In the genomic region with DNA sequence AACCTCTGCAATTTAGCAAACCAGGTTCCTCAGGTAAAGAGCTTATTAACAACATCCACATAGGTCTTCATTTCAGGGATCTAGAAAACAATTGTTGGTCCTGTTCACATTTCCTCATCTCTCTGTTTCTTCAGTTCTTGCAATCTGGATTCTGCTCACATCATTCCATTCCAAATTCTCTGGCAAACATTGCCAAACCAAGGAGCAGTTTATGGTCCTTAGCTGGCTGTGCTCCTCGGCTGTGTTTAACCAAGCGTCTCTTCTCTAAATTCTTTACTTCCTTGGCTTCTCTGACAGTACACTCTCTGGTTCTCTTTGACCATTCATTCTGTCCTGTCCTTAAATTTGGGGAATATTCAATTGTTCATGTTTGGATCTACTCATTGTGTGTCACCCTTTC, we compare ENCODE assay signal across 17 cellular contexts.
DNase-seq lines count a peak whose midpoint lies in the region; ATAC-seq and TF ChIP-seq lines count a peak whose summit lies in the region.
"Had no signal": no experiment of that assay in that cellular context is flagged by ENCODE, and none has a peak within 500 bp of the region (broad histone marks: within the 10 kb centered on the region; RNA-seq: fewer than 3 reads in every experiment).

No MANE protein-coding gene starts in this region.

- H3K4me1 ChIP-seq in breast epithelium = no peaks in the 10 kb centered on the region
- H3K4me1 ChIP-seq: Peyer's patch had no signal

- H3K36me3 ChIP-seq in breast epithelium = no peaks in the 10 kb centered on the region
- H3K36me3 ChIP-seq: brain microvascular endothelial cell, Peyer's patch, stomach had no signal

- peak overlapping the region in 1 of 2 donors; percentile 17 for H3K27ac ChIP-seq in breast epithelium
- H3K27ac ChIP-seq: 22Rv1, brain microvascular endothelial cell, Peyer's patch, stomach had no signal

- no peaks in the 10 kb centered on the region for H3K9me3 Mint-ChIP-seq in MCF 10A (ENCODE audit: unreplicated experiment)
- H3K9me3 Mint-ChIP-seq: mesothelial cell of epicardium had no signal

- intact Hi-C loops in MCF 10A (cut with micrococcal nuclease) (no loop called here), breast epithelium (cut with DNase I; ENCODE audit: low total_unique reads) (loop anchor here (10.0 kb wide), 1 partner anchor 237 kb away; the partner anchor contains the start of gene SLC1A3)

- TF ChIP-seq POLR2A in breast epithelium (IDR thresholded peaks at IDR 0.05) = no peak

- no peak overlapping the region for H3K4me3 Mint-ChIP-seq in MCF 10A (ENCODE audit: unreplicated experiment)
- H3K4me3 Mint-ChIP-seq: mesothelial cell of epicardium had no signal

- CTCF ChIA-PET in MCF 10A (lab: Yijun Ruan, JAX) = interaction anchor here (0.6 to 2.1 kb wide), 7 partner anchors 33 to 289 kb away, joined by 3 to 11 read pairs (median 4); no protein-coding TSS in a partner anchor

- TF ChIP-seq CTCF in MCF 10A (IDR thresholded peaks at IDR 0.05; ENCODE audit: unreplicated experiment) (no peak), breast epithelium (IDR thresholded peaks at IDR 0.05) (no peak), astrocyte of the spinal cord (IDR thresholded peaks at IDR 0.05; ENCODE audit: low read depth, low read length) (no peak)

- in situ Hi-C loops in astrocyte of the spinal cord (cut with HindIII; ENCODE audit: low sequenced_read_pairs) = no loop called here

- no peak for DNase-seq in MCF 10A (ENCODE audit: unreplicated experiment)
- DNase-seq in breast epithelium (ENCODE audit: low spot score in 2 of 2) = no peak
- DNase-seq in astrocyte of the spinal cord (ENCODE audit: low read depth, low spot score) = peak; percentile 69
- peak; percentile 39 for DNase-seq in left kidney (ENCODE audit: low read depth, low spot score)
- peak; percentile 60 for DNase-seq in ureter (ENCODE audit: low spot score)
- no peak for DNase-seq in DMS79 treated with DMSO at 0.1 percent for 48 hours (lab: John Stamatoyannopoulos, UW)
- DNase-seq in middle frontal gyrus (ENCODE audit: extremely low spot score, low spot score) = no peak
- DNase-seq: activated gamma-delta T cell; brain microvascular endothelial cell; effector CD8-positive, alpha-beta T cell; MM.1S; NCI-H69; Peyer's patch; stomach had no signal

- no peaks in the 10 kb centered on the region for H3K9me3 ChIP-seq in breast epithelium
- H3K9me3 ChIP-seq: Peyer's patch, stomach had no signal

- peaks cover 37% of the 10 kb centered on the region for H3K4me1 Mint-ChIP-seq in MCF 10A (ENCODE audit: insufficient read depth, unreplicated experiment)

- POLR2A ChIA-PET in MCF 10A (lab: Yijun Ruan, JAX) = interaction anchor here (1.1 to 1.6 kb wide), 2 partner anchors 11 to 51 kb away, joined by 4 to 9 read pairs; no protein-coding TSS in a partner anchor

- H3K36me3 Mint-ChIP-seq in MCF 10A (ENCODE audit: insufficient read depth, unreplicated experiment) = no peaks in the 10 kb centered on the region
- H3K36me3 Mint-ChIP-seq: mesothelial cell of epicardium had no signal

- H3K4me3 ChIP-seq in breast epithelium (no peak overlapping the region), astrocyte of the spinal cord (ENCODE audit: low read depth, low read length) (no peak overlapping the region)
- H3K4me3 ChIP-seq: Peyer's patch, stomach had no signal

- H3K27ac Mint-ChIP-seq in MCF 10A (ENCODE audit: low read depth, unreplicated experiment) = peak overlapping the region; percentile 72
- H3K27ac Mint-ChIP-seq: mesothelial cell of epicardium had no signal

- H3K27me3 ChIP-seq in breast epithelium = no peaks in the 10 kb centered on the region
- H3K27me3 ChIP-seq: brain microvascular endothelial cell, Peyer's patch, stomach had no signal

- ATAC-seq in GM19397 (IDR thresholded peaks at IDR 0.05; ENCODE audit: unreplicated experiment) = no peak

- no peaks in the 10 kb centered on the region for H3K27me3 Mint-ChIP-seq in MCF 10A (ENCODE audit: insufficient read depth, unreplicated experiment)

- no TSS peak for BruUV-seq in MCF 10A (replicated peaks; lab: Mats Ljungman, UMichigan)

Comparison
In these comparisons a context has a peak if more than half of its experiments do, and no peak if none do; other contexts are left out.
1. DNase-seq: peak in astrocyte of the spinal cord (single experiment), left kidney (single experiment) and ureter (single experiment); none in MCF 10A (single experiment), breast epithelium (0 of 2), DMS79 treated with DMSO at 0.1 percent for 48 hours (single experiment) and middle frontal gyrus (single experiment).